In genomic region chr17:21105081-21105480, GRCh38 we compare ENCODE assay signal across 17 cellular contexts. TPM values are rescaled to one million over a fixed set of nuclear protein-coding genes. Genes with fewer than 3 reads are reported as not detected.
A peak's percentile ranks its signal among the peaks of the same experiment; 100 is the strongest.
DNase-seq lines count a peak whose midpoint lies in the region; ATAC-seq and TF ChIP-seq lines count a peak whose summit lies in the region.
"Had no signal": no experiment of that assay in that cellular context is flagged by ENCODE, and none has a peak within 500 bp of the region (broad histone marks: within the 10 kb centered on the region; RNA-seq: fewer than 3 reads in every experiment).

No MANE protein-coding gene starts in this region.

- H3K4me1 ChIP-seq in mesendoderm (ENCODE audit: control insufficient read depth, low read depth, low read length) = peaks cover 2% of the 10 kb centered on the region
- H3K4me1 ChIP-seq in heart left ventricle = peaks cover 0 to 3% (median 0%) of the 10 kb centered on the region in 12 donors
- H3K4me1 ChIP-seq: A549 had no signal

- H3K56ac ChIP-seq in mesendoderm (ENCODE audit: low read length) = peak overlapping the region; percentile 79

- H4K8ac ChIP-seq in mesendoderm (ENCODE audit: low read depth, low read length) = no peak overlapping the region

- H3K4ac ChIP-seq in mesendoderm (ENCODE audit: low read depth, low read length) = peak overlapping the region; percentile 38

- no peak overlapping the region for H3K4me2 ChIP-seq in mesendoderm (ENCODE audit: low read length)
- H3K4me2 ChIP-seq: A549 had no signal

- H2AK5ac ChIP-seq in mesendoderm (ENCODE audit: low read length) = peak overlapping the region; percentile 96

- H2BK5ac ChIP-seq in mesendoderm (ENCODE audit: low read length) = peak overlapping the region; percentile 100

- no peaks in the 10 kb centered on the region for H3K27me3 ChIP-seq in mesendoderm (ENCODE audit: insufficient read depth, low read length, poor library complexity)
- no peaks in the 10 kb centered on the region for H3K27me3 ChIP-seq in heart left ventricle

- intact Hi-C loops in heart left ventricle (cut with DNase I) = no loop called here

- no peak overlapping the region for H3K9ac ChIP-seq in mesendoderm (ENCODE audit: low read length)

- H3K36me3 ChIP-seq in mesendoderm (ENCODE audit: control insufficient read depth, insufficient read depth, low read length) (no peaks in the 10 kb centered on the region), heart left ventricle (no peaks in the 10 kb centered on the region)

- WGBS in mesendoderm (ENCODE audit: extremely low coverage, insufficient coverage, low lambda C conversion rate) = no CpG with 5 or more reads among the region's 4 CpGs
- WGBS in heart left ventricle, 4 donors = 59 to 76% (median 71%) methylated on average over 4 of the region's 4 CpGs

- TF ChIP-seq POLR2A in heart left ventricle (IDR thresholded peaks at IDR 0.05) = no peak

- no peaks in the 10 kb centered on the region for H3K36me3 Mint-ChIP-seq in stimulated activated naive CD8-positive, alpha-beta T cell treated with anti-CD3 and anti-CD28 coated beads, Interleukin-15, Interleukin-2, amounts not matched to agents 100 ng/mL and 50 ng/mL, for 24 hours (ENCODE audit: low read depth)
- no peaks in the 10 kb centered on the region for H3K36me3 Mint-ChIP-seq in central memory CD8-positive, alpha-beta T cell (ENCODE audit: insufficient read depth)
- H3K36me3 Mint-ChIP-seq: CD8-positive, alpha-beta T cell had no signal

- H2BK15ac ChIP-seq in mesendoderm (replicated peaks; ENCODE audit: low read depth) = no peak overlapping the region

- peak overlapping the region; percentile 43 for H3K18ac ChIP-seq in mesendoderm (ENCODE audit: low read length)

- H2BK120ac ChIP-seq in mesendoderm (ENCODE audit: low read depth, low read length) = peak overlapping the region; percentile 22

- peaks cover under 1% of the 10 kb centered on the region for H3K4me1 Mint-ChIP-seq in stimulated activated naive CD8-positive, alpha-beta T cell treated with anti-CD3 and anti-CD28 coated beads, Interleukin-15, Interleukin-2, amounts not matched to agents 100 ng/mL and 50 ng/mL, for 24 hours (ENCODE audit: low read depth)
- no peaks in the 10 kb centered on the region for H3K4me1 Mint-ChIP-seq in central memory CD8-positive, alpha-beta T cell

- no peaks in the 10 kb centered on the region for H3K79me1 ChIP-seq in mesendoderm (ENCODE audit: low read length)

- H3K27ac Mint-ChIP-seq in stimulated activated naive CD8-positive, alpha-beta T cell treated with anti-CD3 and anti-CD28 coated beads, Interleukin-15, Interleukin-2, amounts not matched to agents 100 ng/mL and 50 ng/mL, for 24 hours = peak overlapping the region; percentile 29
- H3K27ac Mint-ChIP-seq in central memory CD8-positive, alpha-beta T cell (ENCODE audit: low read depth) = peak overlapping the region; percentile 4
- H3K27ac Mint-ChIP-seq: CD8-positive, alpha-beta T cell; HFFc6 had no signal

- H3K23ac ChIP-seq in mesendoderm (ENCODE audit: low read length) = peak overlapping the region; percentile 80

- ATAC-seq in stimulated activated naive CD8-positive, alpha-beta T cell treated with anti-CD3 and anti-CD28 coated beads, Interleukin-15, Interleukin-2, amounts not matched to agents 100 U/mL and 50 U/mL, for 24 hours = no peak
- no peak for ATAC-seq in central memory CD8-positive, alpha-beta T cell (replicated peaks; ENCODE audit: extremely low read depth, poor library complexity, severe bottlenecking)
- ATAC-seq in left lobe of liver (no peak), heart left ventricle (no peak)
- ATAC-seq: A549; CD8-positive, alpha-beta T cell; HCT116 had no signal

- H3K9me3 Mint-ChIP-seq in stimulated activated naive CD8-positive, alpha-beta T cell treated with anti-CD3 and anti-CD28 coated beads, Interleukin-15, Interleukin-2, amounts not matched to agents 100 ng/mL and 50 ng/mL, for 24 hours = no peaks in the 10 kb centered on the region
- H3K9me3 Mint-ChIP-seq in central memory CD8-positive, alpha-beta T cell = no peaks in the 10 kb centered on the region
- H3K9me3 Mint-ChIP-seq: CD8-positive, alpha-beta T cell; HFFc6 had no signal

- no peak overlapping the region for H3K4me3 Mint-ChIP-seq in stimulated activated naive CD8-positive, alpha-beta T cell treated with anti-CD3 and anti-CD28 coated beads, Interleukin-15, Interleukin-2, amounts not matched to agents 100 ng/mL and 50 ng/mL, for 24 hours
- H3K4me3 Mint-ChIP-seq in central memory CD8-positive, alpha-beta T cell = no peak overlapping the region
- H3K4me3 Mint-ChIP-seq: CD8-positive, alpha-beta T cell; HFFc6 had no signal

- no peaks in the 10 kb centered on the region for H3K9me3 ChIP-seq in heart left ventricle
- H3K9me3 ChIP-seq: A549 had no signal

- DNase-seq in stimulated activated naive CD8-positive, alpha-beta T cell treated with anti-CD3 and anti-CD28 coated beads, Interleukin-15, Interleukin-2, amounts not matched to agents 100 U/mL and 50 U/mL, for 24 hours = no peak
- DNase-seq in central memory CD8-positive, alpha-beta T cell (ENCODE audit: low spot score in 2 of 2) = no peak
- peak; percentile 54 for DNase-seq in mesendoderm
- DNase-seq in KG1 (lab: John Stamatoyannopoulos, UW) = no peak
- no peak for DNase-seq in left lobe of liver (ENCODE audit: low spot score)
- no peak for DNase-seq in heart left ventricle
- DNase-seq: AML-193; Calu3; CD8-positive, alpha-beta T cell; DMS79 treated with DMSO at 0.1 percent for 48 hours; GF-D8; HFFc6 had no signal

- H3K27me3 Mint-ChIP-seq in stimulated activated naive CD8-positive, alpha-beta T cell treated with anti-CD3 and anti-CD28 coated beads, Interleukin-15, Interleukin-2, amounts not matched to agents 100 ng/mL and 50 ng/mL, for 24 hours = peaks cover 5% of the 10 kb centered on the region
- no peaks in the 10 kb centered on the region for H3K27me3 Mint-ChIP-seq in central memory CD8-positive, alpha-beta T cell

- no peak overlapping the region for H3K4me3 ChIP-seq in mesendoderm (ENCODE audit: low read length)
- H3K4me3 ChIP-seq in heart left ventricle = no peak overlapping the region
- H3K4me3 ChIP-seq: A549 had no signal

- no peaks in the 10 kb centered on the region for H3K79me2 ChIP-seq in mesendoderm (ENCODE audit: control insufficient read depth, insufficient read depth, low read length)

- no peak for TF ChIP-seq CTCF in heart left ventricle (IDR thresholded peaks at IDR 0.05)

- peak overlapping the region; percentile 33 for H4K5ac ChIP-seq in mesendoderm (ENCODE audit: low read length)

- H3K27ac ChIP-seq in mesendoderm (ENCODE audit: low read depth, low read length) = peak overlapping the region; percentile 94
- H3K27ac ChIP-seq in heart left ventricle = no peak overlapping the region
- H3K27ac ChIP-seq: 22Rv1, A549, C4-2B had no signal

RNA-seq across cellular contexts. Expression of gene DHRS7B, which starts 21.7 kb away (rescaled TPM):
- 28.8 TPM for polyA plus RNA-seq in mesendoderm (2013, experiment 1 of 2)
- 30.4 TPM for polyA plus RNA-seq in mesendoderm (2013, experiment 2 of 2)
- total RNA-seq in left lobe of liver (11.0 TPM), heart left ventricle (10 to 100 TPM; 20.2 to 45.2 (median 34.7) TPM)
- polyA plus RNA-seq in heart left ventricle = 10 to 100 TPM; 40.5 to 42.2 TPM
